8 cellular contexts compared by ENCODE assay signal in the genomic region with DNA sequence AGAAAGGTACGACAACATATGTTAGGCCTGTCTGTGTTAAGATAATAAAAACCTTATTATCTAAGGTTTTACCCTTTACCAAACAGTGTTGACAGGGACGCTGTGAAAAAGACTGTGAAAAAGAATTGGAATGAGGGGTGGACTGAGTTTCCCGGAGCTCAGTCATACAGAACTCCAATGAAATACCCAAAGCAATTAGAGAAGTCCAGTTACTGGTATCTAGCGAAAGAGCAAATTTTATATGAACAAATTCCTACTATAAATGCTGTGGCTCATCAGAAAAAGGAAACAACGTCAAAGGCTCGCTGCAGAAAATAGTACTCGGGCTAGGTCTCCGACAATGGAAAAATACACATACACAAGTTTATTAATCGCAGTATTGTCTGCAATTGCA. TPM values are rescaled to one million over a fixed set of nuclear protein-coding genes. Genes with fewer than 3 reads are reported as not detected.
DNase-seq lines count a peak whose midpoint lies in the region; ATAC-seq and TF ChIP-seq lines count a peak whose summit lies in the region.

No MANE protein-coding gene starts in this region.

- H3K4me1 ChIP-seq in liver (ENCODE audit: control insufficient read depth in 4 of 4, insufficient read depth in 4 of 4, low read length in 3 of 4), result peaks cover 9 to 31% (median 22%) of the 10 kb centered on the region in 4 donors
- peaks cover 25 to 34% (median 26%) of the 10 kb centered on the region in 4 donors for H3K4me1 ChIP-seq in upper lobe of left lung

- TF ChIP-seq POLR2A in upper lobe of left lung (IDR thresholded peaks at IDR 0.05), result no peak

- H3K4me3 ChIP-seq in astrocyte of the cerebellum (ENCODE audit: low read depth, low read length) (peak overlapping the region; percentile 88), liver (ENCODE audit: low read depth in 1 of 3, low read length in 3 of 3) (peak overlapping the region; percentile 60 to 65 (median 64)), upper lobe of left lung (peak overlapping the region; percentile 0 to 82 (median 76))

- peaks cover 0 to 2% (median under 1%) of the 10 kb centered on the region in 4 donors for H3K36me3 ChIP-seq in liver (ENCODE audit: control insufficient read depth in 4 of 4, insufficient read depth in 3 of 4, low read depth in 1 of 4, low read length in 3 of 4)
- peaks cover 0 to 10% (median 2%) of the 10 kb centered on the region in 4 donors for H3K36me3 ChIP-seq in upper lobe of left lung

- H3K9me3 ChIP-seq in liver (ENCODE audit: control insufficient read depth in 4 of 4, low read length in 3 of 4) (no peaks in the 10 kb centered on the region), upper lobe of left lung (no peaks in the 10 kb centered on the region)

- peak overlapping the region; percentile 92 to 98 for H3K9ac ChIP-seq in liver (ENCODE audit: low read depth in 1 of 2, low read length in 2 of 2)

- TF ChIP-seq RAD21 in liver (IDR thresholded peaks at IDR 0.05), result no peak

- peak; percentile 41 for DNase-seq in DMS 273 (lab: John Stamatoyannopoulos, UW; ENCODE audit: unreplicated experiment)
- no peak for DNase-seq in astrocyte of the cerebellum (ENCODE audit: low read depth)
- no peak for DNase-seq in upper lobe of left lung
- DNase-seq in NCI-H446 (lab: John Stamatoyannopoulos, UW), result no peak
- DNase-seq in GM19238 (ENCODE audit: insufficient read length, low spot score), result no peak
- DNase-seq in NCI-H345 (lab: John Stamatoyannopoulos, UW), result no peak

- H3K27me3 ChIP-seq in liver (ENCODE audit: control insufficient read depth in 4 of 4, insufficient read depth in 4 of 4, low read length in 3 of 4) (no peaks in the 10 kb centered on the region), upper lobe of left lung (no peaks in the 10 kb centered on the region)

- H3K27ac ChIP-seq in liver (ENCODE audit: low read depth in 1 of 2, low read length in 2 of 2) (peak overlapping the region; percentile 97 to 99), upper lobe of left lung (peak overlapping the region; percentile 92 to 98 (median 96))

- TF ChIP-seq CTCF in astrocyte of the cerebellum (IDR thresholded peaks at IDR 0.05; ENCODE audit: low read depth, low read length, missing control alignments) (no peak), liver (IDR thresholded peaks at IDR 0.05; ENCODE audit: low read depth, low read length, missing input control) (no peak), upper lobe of left lung (IDR thresholded peaks at IDR 0.05) (peak in 1 of 6 experiments; percentile 1)

- peak; percentile 12 for ATAC-seq in HG03135 (IDR thresholded peaks at IDR 0.05; ENCODE audit: unreplicated experiment)
- ATAC-seq in upper lobe of left lung (ENCODE audit: low FRiP score in 2 of 2), result peak in 1 of 2 donors; percentile 14

- no peak for TF ChIP-seq EP300 in upper lobe of left lung (IDR thresholded peaks at IDR 0.05)

- in situ Hi-C loops in astrocyte of the cerebellum (cut with HindIII; ENCODE audit: low sequenced_read_pairs), result no loop called here

- WGBS in liver, result 21% methylated on average over 9 of the region's 9 CpGs
- 20 to 21% methylated on average over 9 of the region's 9 CpGs for WGBS in upper lobe of left lung, 2 donors

TF ChIP-seq in liver, 16 proteins besides CTCF, POLR2A, EP300 and RAD21:
- TF ChIP-seq, protein P1, sequence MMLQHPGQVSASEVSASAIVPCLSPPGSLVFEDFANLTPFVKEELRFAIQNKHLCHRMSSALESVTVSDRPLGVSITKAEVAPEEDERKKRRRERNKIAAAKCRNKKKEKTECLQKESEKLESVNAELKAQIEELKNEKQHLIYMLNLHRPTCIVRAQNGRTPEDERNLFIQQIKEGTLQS (IDR thresholded peaks at IDR 0.05), result no peak
- TF ChIP-seq HNF4G (IDR thresholded peaks at IDR 0.05) (no peak), EGR1 (IDR thresholded peaks at IDR 0.05; ENCODE audit: low read depth in 2 of 2) (no peak), TAF1 (conservative IDR thresholded peaks at IDR 0.05) (no peak), RXRA (IDR thresholded peaks at IDR 0.05) (no peak), FOXA1 (IDR thresholded peaks at IDR 0.05) (no peak), JUND (IDR thresholded peaks at IDR 0.05) (no peak), HNF4A (conservative IDR thresholded peaks at IDR 0.05) (no peak), FOXA2 (IDR thresholded peaks at IDR 0.05) (no peak), YY1 (IDR thresholded peaks at IDR 0.05) (no peak)
- TF ChIP-seq, protein P2, sequence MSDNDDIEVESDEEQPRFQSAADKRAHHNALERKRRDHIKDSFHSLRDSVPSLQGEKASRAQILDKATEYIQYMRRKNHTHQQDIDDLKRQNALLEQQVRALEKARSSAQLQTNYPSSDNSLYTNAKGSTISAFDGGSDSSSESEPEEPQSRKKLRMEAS (IDR thresholded peaks at IDR 0.05), result no peak

RNA-seq across cellular contexts. Expression of a gene that starts 0.7 kb away (rescaled TPM):
- total RNA-seq in liver, result 10 to 100 TPM; 11.6 to 12.0 TPM
- 1 to 10 TPM; 4.6 to 5.3 TPM for polyA plus RNA-seq in liver
- total RNA-seq in upper lobe of left lung, result 10 to 100 TPM in 4 of 6 donors, 1 to 10 TPM in 2; 7.3 to 19.3 (median 14.1) TPM

RNA-seq across cellular contexts. Expression of a gene that starts 38.2 kb away (rescaled TPM):
- 1 to 10 TPM in 1 of 2 donors, under 1 TPM in 1; 0.98 to 2.8 TPM for total RNA-seq in liver
- under 1 TPM; 0.78 to 0.81 TPM for polyA plus RNA-seq in liver
- 1 to 10 TPM; 1.2 to 7.2 (median 2.8) TPM for total RNA-seq in upper lobe of left lung
